9 cellular contexts compared by ENCODE assay signal in genomic region chr19:57946316-57946715, GRCh38. TPM values are rescaled to one million over a fixed set of nuclear protein-coding genes. Genes with fewer than 3 reads are reported as not detected.
A peak's percentile ranks its signal among the peaks of the same experiment; 100 is the strongest.
DNase-seq lines count a peak whose midpoint lies in the region; ATAC-seq, FAIRE-seq and TF ChIP-seq lines count a peak whose summit lies in the region.
"Had no signal": no experiment of that assay in that cellular context is flagged by ENCODE, and none has a peak within 500 bp of the region (broad histone marks: within the 10 kb centered on the region; RNA-seq: fewer than 3 reads in every experiment).

No MANE protein-coding gene starts in this region.

- H3K9me3 ChIP-seq in CD4-positive, CD25-positive, alpha-beta regulatory T cell (ENCODE audit: control insufficient read depth in 2 of 2, low read length in 2 of 2), result peaks cover 50 to 65% of the 10 kb centered on the region in 2 experiments
- H3K9me3 ChIP-seq in KOPT-K1 (ENCODE audit: insufficient read depth, low read length, poor library complexity, severe bottlenecking) (peaks cover 77% of the 10 kb centered on the region), ovary (peaks cover 0 to 46% of the 10 kb centered on the region in 2 donors)

- no peak for TF ChIP-seq CTCF in ovary (IDR thresholded peaks at IDR 0.05)

- no peaks in the 10 kb centered on the region for H3K27me3 ChIP-seq in CD4-positive, CD25-positive, alpha-beta regulatory T cell (ENCODE audit: control insufficient read depth, insufficient read depth, low read length)
- H3K27me3 ChIP-seq in ovary, result no peaks in the 10 kb centered on the region

- H3K4me1 ChIP-seq in CD4-positive, CD25-positive, alpha-beta regulatory T cell (ENCODE audit: control insufficient read depth, insufficient read depth, low read length, poor library complexity, severe bottlenecking), result peaks cover 6% of the 10 kb centered on the region
- peaks cover 4% of the 10 kb centered on the region for H3K4me1 ChIP-seq in ovary (ENCODE audit: insufficient read depth)

- H3K36me3 Mint-ChIP-seq in CD4-positive, CD25-positive, alpha-beta regulatory T cell, result peaks cover 47% of the 10 kb centered on the region
- H3K36me3 Mint-ChIP-seq in dendritic cell treated with granulocyte-macrophage colony-stimulating factor and Interleukin-4, amounts not matched to agents 40 ng/mL and 50 ng/mL, for 4 days (ENCODE audit: low read depth), result peaks cover 62% of the 10 kb centered on the region
- peaks cover 51% of the 10 kb centered on the region for H3K36me3 Mint-ChIP-seq in natural killer cell treated with Interleukin-12 subunit alpha and Interleukin-12 subunit beta and Interleukin-15 and Interleukin-18, amount 100 ng/mL, for 72 hours

- peak overlapping the region; percentile 69 for H3K4me3 ChIP-seq in CD4-positive, CD25-positive, alpha-beta regulatory T cell (ENCODE audit: low read depth, low read length)
- H3K4me3 ChIP-seq in ovary, result no peak overlapping the region

- H3K27me3 Mint-ChIP-seq in CD4-positive, CD25-positive, alpha-beta regulatory T cell, result no peaks in the 10 kb centered on the region
- no peaks in the 10 kb centered on the region for H3K27me3 Mint-ChIP-seq in dendritic cell treated with granulocyte-macrophage colony-stimulating factor and Interleukin-4, amounts not matched to agents 40 ng/mL and 50 ng/mL, for 4 days
- peaks cover 0 to 4% of the 10 kb centered on the region in 2 donors for H3K27me3 Mint-ChIP-seq in natural killer cell treated with Interleukin-12 subunit alpha and Interleukin-12 subunit beta and Interleukin-15 and Interleukin-18, amount 100 ng/mL, for 72 hours

- H3K4me3 Mint-ChIP-seq in CD4-positive, CD25-positive, alpha-beta regulatory T cell, result peak overlapping the region; percentile 59 to 96 (median 95)
- H3K4me3 Mint-ChIP-seq in dendritic cell treated with granulocyte-macrophage colony-stimulating factor and Interleukin-4, amounts not matched to agents 40 ng/mL and 50 ng/mL, for 4 days, result peak overlapping the region; percentile 91
- H3K4me3 Mint-ChIP-seq in natural killer cell treated with Interleukin-12 subunit alpha and Interleukin-12 subunit beta and Interleukin-15 and Interleukin-18, amount 100 ng/mL, for 72 hours, result peak overlapping the region; percentile 84

- peak overlapping the region; percentile 10 to 68 (median 23) for H3K27ac Mint-ChIP-seq in CD4-positive, CD25-positive, alpha-beta regulatory T cell
- H3K27ac Mint-ChIP-seq in dendritic cell treated with granulocyte-macrophage colony-stimulating factor and Interleukin-4, amounts not matched to agents 40 ng/mL and 50 ng/mL, for 4 days, result no peak overlapping the region
- H3K27ac Mint-ChIP-seq in natural killer cell treated with Interleukin-12 subunit alpha and Interleukin-12 subunit beta and Interleukin-15 and Interleukin-18, amount 100 ng/mL, for 72 hours, result peak overlapping the region in 1 of 2 donors; percentile 4

- H3K4me1 Mint-ChIP-seq in CD4-positive, CD25-positive, alpha-beta regulatory T cell, result peaks cover 10 to 27% (median 11%) of the 10 kb centered on the region in 4 donors
- peaks cover 12% of the 10 kb centered on the region for H3K4me1 Mint-ChIP-seq in dendritic cell treated with granulocyte-macrophage colony-stimulating factor and Interleukin-4, amounts not matched to agents 40 ng/mL and 50 ng/mL, for 4 days (ENCODE audit: low read depth)
- H3K4me1 Mint-ChIP-seq in natural killer cell treated with Interleukin-12 subunit alpha and Interleukin-12 subunit beta and Interleukin-15 and Interleukin-18, amount 100 ng/mL, for 72 hours (ENCODE audit: low read depth in 2 of 2), result peaks cover 14 to 27% of the 10 kb centered on the region in 2 donors

- DNase-seq in CD4-positive, CD25-positive, alpha-beta regulatory T cell, result no peak
- DNase-seq in natural killer cell treated with Interleukin-12 subunit alpha and Interleukin-12 subunit beta and Interleukin-15 and Interleukin-18, amount 100 ng/mL, for 72 hours (ENCODE audit: low spot score), result no peak
- DNase-seq in posterior vena cava (ENCODE audit: low spot score) (no peak), HTR-8/SVneo (ENCODE audit: insufficient read length, low spot score) (no peak), ovary (no peak), NCI-H446 (lab: John Stamatoyannopoulos, UW) (no peak)
- DNase-seq: stimulated activated CD4-positive, alpha-beta T cell treated with anti-CD3 and anti-CD28 coated beads, Interleukin-12 subunit alpha, Interleukin-12 subunit beta, amount 100 ng/mL, for 4 hours had no signal

- no peak for TF ChIP-seq POLR2A in ovary (IDR thresholded peaks at IDR 0.05)

- intact Hi-C loops in dendritic cell treated with granulocyte-macrophage colony-stimulating factor and Interleukin-4, amounts not matched to agents 40 ng/mL and 50 ng/mL, for 4 days (cut with micrococcal nuclease), result loop anchor here (2.0 kb wide), 1 partner anchor 56 kb away; the partner anchor contains the start of gene ZNF606
- intact Hi-C loops in posterior vena cava (cut with DNase I) (no loop called here), ovary (cut with DNase I) (no loop called here)

- H3K27ac ChIP-seq in CD4-positive, CD25-positive, alpha-beta regulatory T cell (ENCODE audit: insufficient read depth, low read length, poor library complexity, severe bottlenecking), result no peak overlapping the region
- H3K27ac ChIP-seq in KOPT-K1 (ENCODE audit: low read depth, low read length, poor library complexity, severe bottlenecking) (peak overlapping the region; percentile 73), ovary (no peak overlapping the region)

- H3K9me3 Mint-ChIP-seq in CD4-positive, CD25-positive, alpha-beta regulatory T cell, result peaks cover 7 to 56% (median 26%) of the 10 kb centered on the region in 7 donors
- peaks cover 79% of the 10 kb centered on the region for H3K9me3 Mint-ChIP-seq in dendritic cell treated with granulocyte-macrophage colony-stimulating factor and Interleukin-4, amounts not matched to agents 40 ng/mL and 50 ng/mL, for 4 days
- peaks cover 25% of the 10 kb centered on the region for H3K9me3 Mint-ChIP-seq in natural killer cell treated with Interleukin-12 subunit alpha and Interleukin-12 subunit beta and Interleukin-15 and Interleukin-18, amount 100 ng/mL, for 72 hours

- ATAC-seq in CD4-positive, CD25-positive, alpha-beta regulatory T cell (ENCODE audit: low read depth in 2 of 2), result no peak
- no peak for ATAC-seq in natural killer cell treated with Interleukin-12 subunit alpha and Interleukin-12 subunit beta and Interleukin-15 and Interleukin-18, amount 100 ng/mL, for 72 hours

- FAIRE-seq in HTR-8/SVneo (lab: Jason Lieb, UNC), result no peak

- TF ChIP-seq EP300 in ovary (IDR thresholded peaks at IDR 0.05), result no peak

- 65 to 87% (median 70%) methylated on average over 2 of the region's 2 CpGs for WGBS in ovary, 3 donors

- peaks cover 35% of the 10 kb centered on the region for H3K36me3 ChIP-seq in CD4-positive, CD25-positive, alpha-beta regulatory T cell (ENCODE audit: control insufficient read depth, insufficient read depth, low read length)
- H3K36me3 ChIP-seq in KOPT-K1 (ENCODE audit: insufficient read depth, low read length) (peaks cover 40% of the 10 kb centered on the region), ovary (no peaks in the 10 kb centered on the region)

RNA-seq across cellular contexts. Expression of gene ZNF256, which starts 1.2 kb away (rescaled TPM):
- total RNA-seq in CD4-positive, CD25-positive, alpha-beta regulatory T cell, result 7.6 TPM
- polyA plus RNA-seq in CD4-positive, CD25-positive, alpha-beta regulatory T cell, result 1 to 10 TPM; 1.7 to 6.3 (median 4.9) TPM
- 1 to 10 TPM; 2.7 to 6.9 TPM for total RNA-seq in natural killer cell treated with Interleukin-12 subunit alpha and Interleukin-12 subunit beta and Interleukin-15 and Interleukin-18, amount 100 ng/mL, for 72 hours
- total RNA-seq in posterior vena cava, result 1 to 10 TPM; 6.6 to 6.8 TPM
- 10 to 100 TPM in 4 of 7 donors, 1 to 10 TPM in 3; 2.8 to 13.1 (median 11.6) TPM for total RNA-seq in ovary
- 1 to 10 TPM; 5.9 to 7.7 TPM for polyA plus RNA-seq in ovary

RNA-seq across cellular contexts. Expression of gene ZNF418, which starts 11.1 kb away (rescaled TPM):
- 1.0 TPM for total RNA-seq in CD4-positive, CD25-positive, alpha-beta regulatory T cell
- 1 to 10 TPM in 2 of 4 donors, not detected in 2; 1.2 to 3.1 TPM for polyA plus RNA-seq in CD4-positive, CD25-positive, alpha-beta regulatory T cell
- total RNA-seq in natural killer cell treated with Interleukin-12 subunit alpha and Interleukin-12 subunit beta and Interleukin-15 and Interleukin-18, amount 100 ng/mL, for 72 hours, result 1 to 10 TPM; 1.9 to 3.4 TPM
- total RNA-seq in posterior vena cava (1 to 10 TPM; 5.6 to 6.5 TPM), ovary (10 to 100 TPM in 4 of 7 donors, 1 to 10 TPM in 3; 4.4 to 13.6 (median 10.5) TPM)
- 1 to 10 TPM; 3.4 to 4.8 TPM for polyA plus RNA-seq in ovary

RNA-seq across cellular contexts. Expression of gene C19orf18, which starts 28.0 kb away (rescaled TPM):
- total RNA-seq in CD4-positive, CD25-positive, alpha-beta regulatory T cell, result 1.6 TPM
- polyA plus RNA-seq in CD4-positive, CD25-positive, alpha-beta regulatory T cell, result not detected
- total RNA-seq in natural killer cell treated with Interleukin-12 subunit alpha and Interleukin-12 subunit beta and Interleukin-15 and Interleukin-18, amount 100 ng/mL, for 72 hours, result under 1 TPM in 1 of 2 donors, not detected in 1; 0.74 TPM
- total RNA-seq in posterior vena cava, result 1 to 10 TPM in 1 of 2 donors, under 1 TPM in 1; 0.74 to 1.0 TPM
- total RNA-seq in ovary, result 1 to 10 TPM in 5 of 7 donors, under 1 TPM in 2; 0.36 to 2.4 (median 1.4) TPM
- polyA plus RNA-seq in ovary, result 1 to 10 TPM in 1 of 2 donors, under 1 TPM in 1; 0.62 to 1.3 TPM

RNA-seq across cellular contexts. Expression of gene ZNF417, which starts 29.9 kb away (rescaled TPM):
- 21.0 TPM for total RNA-seq in CD4-positive, CD25-positive, alpha-beta regulatory T cell
- 1 to 10 TPM in 3 of 4 donors, under 1 TPM in 1; 0.33 to 3.8 (median 2.2) TPM for polyA plus RNA-seq in CD4-positive, CD25-positive, alpha-beta regulatory T cell
- total RNA-seq in natural killer cell treated with Interleukin-12 subunit alpha and Interleukin-12 subunit beta and Interleukin-15 and Interleukin-18, amount 100 ng/mL, for 72 hours, result 10 to 100 TPM; 19.8 to 26.6 TPM
- 10 to 100 TPM; 12.6 to 13.5 TPM for total RNA-seq in posterior vena cava
- total RNA-seq in ovary, result 10 to 100 TPM in 6 of 7 donors, 1 to 10 TPM in 1; 9.5 to 22.6 (median 20.4) TPM
- 10 to 100 TPM in 1 of 2 donors, 1 to 10 TPM in 1; 7.6 to 13.8 TPM for polyA plus RNA-seq in ovary

RNA-seq across cellular contexts. Expression of gene ZNF606, which starts 56.3 kb away (rescaled TPM):
- 10.3 TPM for total RNA-seq in CD4-positive, CD25-positive, alpha-beta regulatory T cell
- polyA plus RNA-seq in CD4-positive, CD25-positive, alpha-beta regulatory T cell, result 1 to 10 TPM; 1.6 to 6.0 (median 4.7) TPM
- 1 to 10 TPM; 8.8 to 8.9 TPM for total RNA-seq in natural killer cell treated with Interleukin-12 subunit alpha and Interleukin-12 subunit beta and Interleukin-15 and Interleukin-18, amount 100 ng/mL, for 72 hours
- total RNA-seq in posterior vena cava (10 to 100 TPM in 1 of 2 donors, 1 to 10 TPM in 1; 9.0 to 10.1 TPM), ovary (10 to 100 TPM; 13.4 to 38.1 (median 28.0) TPM)
- 10 to 100 TPM in 1 of 2 donors, 1 to 10 TPM in 1; 7.3 to 14.5 TPM for polyA plus RNA-seq in ovary
